Comparison of ENCODE assay signal across 17 cellular contexts in the genomic region with DNA sequence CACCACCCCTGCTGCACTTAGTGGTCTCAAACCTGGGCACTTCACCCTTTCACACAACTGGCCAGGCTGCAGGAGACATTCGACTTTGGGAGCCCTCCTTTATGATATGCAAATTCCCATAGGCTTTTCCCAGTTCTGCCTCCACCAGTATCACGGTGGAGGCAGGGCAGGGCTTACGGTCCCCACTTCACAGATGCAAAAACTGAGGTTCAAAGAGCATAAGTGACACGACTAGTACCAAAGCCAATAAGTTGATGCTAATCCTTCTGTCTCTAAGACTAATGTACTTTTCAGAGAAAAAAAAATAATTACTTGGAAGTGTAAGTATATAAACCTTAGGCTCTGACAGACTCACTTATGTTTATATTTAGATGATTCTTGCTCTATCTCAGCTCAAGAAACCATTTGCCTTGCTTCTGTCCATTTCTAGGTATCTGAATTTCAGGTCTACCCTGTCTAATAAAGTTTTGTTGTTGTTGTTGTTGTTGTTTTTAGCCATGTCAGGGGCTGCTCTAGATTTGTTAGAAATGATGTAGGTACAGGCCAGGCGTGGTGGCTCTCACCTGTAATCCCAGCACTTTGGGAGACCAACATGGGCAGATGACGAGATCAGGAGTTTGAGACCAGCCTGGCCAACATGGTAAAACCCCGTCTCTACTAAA. TPM values are rescaled to one million over a fixed set of nuclear protein-coding genes. Genes with fewer than 3 reads are reported as not detected.
DNase-seq lines count a peak whose midpoint lies in the region; ATAC-seq, FAIRE-seq and TF ChIP-seq lines count a peak whose summit lies in the region.
"Had no signal": no experiment of that assay in that cellular context is flagged by ENCODE, and none has a peak within 500 bp of the region (broad histone marks: within the 10 kb centered on the region; RNA-seq: fewer than 3 reads in every experiment).

No MANE protein-coding gene starts in this region.

- H3K27ac ChIP-seq in GM12878 (ENCODE audit: control insufficient read depth, insufficient read depth): peak overlapping the region; percentile 18; the same call in 1 of the 2 replicates

- TF ChIP-seq POLR2A in GM12878 (IDR thresholded peaks at IDR 0.05; ENCODE audit: low read depth, low read length): no peak

- WGBS in GM12878 (ENCODE audit: insufficient coverage, insufficient replicate concordance, low lambda C conversion rate, missing lambda C conversion rate): 76% methylated on average over 7 of the region's 7 CpGs

- peaks cover 46% of the 10 kb centered on the region for H3K4me1 ChIP-seq in GM12878 (ENCODE audit: control insufficient read depth, insufficient read depth, low read length)

- no peaks in the 10 kb centered on the region for H3K27me3 ChIP-seq in GM12878 (replicated peaks in 1 of 2; ENCODE audit: control insufficient read depth in 2 of 2, insufficient read depth in 2 of 2, low read length in 1 of 2)
- H3K27me3 ChIP-seq: BLaER1 treated with 17β-estradiol and CSF1 and Interleukin-3, amounts not matched to agents 10 nM and 100 nM had no signal

- no peak for TF ChIP-seq RAD21 in GM12878 (IDR thresholded peaks at IDR 0.05; ENCODE audit: insufficient read depth, low read depth, low read length)

- peaks cover 82% of the 10 kb centered on the region for H3K4me1 Mint-ChIP-seq in activated CD4-positive, alpha-beta T cell treated with anti-CD3 and anti-CD28 coated beads, Interleukin-2, amount 10 ng/mL, durations not matched to agents 24 days and 14 days
- peaks cover 80 to 90% of the 10 kb centered on the region in 2 donors for H3K4me1 Mint-ChIP-seq in natural killer cell
- H3K4me1 Mint-ChIP-seq in natural killer cell treated with Interleukin-12 subunit alpha and Interleukin-12 subunit beta and Interleukin-15 and Interleukin-18, amount 100 ng/mL, for 72 hours (ENCODE audit: low read depth in 2 of 2): peaks cover 62 to 65% of the 10 kb centered on the region in 2 donors
- peaks cover 87% of the 10 kb centered on the region for H3K4me1 Mint-ChIP-seq in stimulated activated effector memory CD8-positive, alpha-beta T cell treated with anti-CD3 and anti-CD28 coated beads, Interleukin-12 subunit alpha, Interleukin-12 subunit beta, amount 100 ng/mL, for 72 hours

- H3K4me3 ChIP-seq in GM12878: no peak overlapping the region
- H3K4me3 ChIP-seq: BLaER1 treated with 17β-estradiol and CSF1 and Interleukin-3, amounts not matched to agents 10 nM and 100 nM had no signal

- H3K9me3 ChIP-seq in GM12878 (replicated peaks; ENCODE audit: control insufficient read depth, insufficient read depth, low read length): no peaks in the 10 kb centered on the region
- H3K9me3 ChIP-seq: BLaER1 treated with 17β-estradiol and CSF1 and Interleukin-3, amounts not matched to agents 10 nM and 100 nM; Caco-2 had no signal

- H3K4me3 Mint-ChIP-seq in activated CD4-positive, alpha-beta T cell treated with anti-CD3 and anti-CD28 coated beads, Interleukin-2, amount 10 ng/mL, durations not matched to agents 24 days and 14 days: peak overlapping the region; percentile 41
- H3K4me3 Mint-ChIP-seq in natural killer cell: peak overlapping the region; percentile 47
- no peak overlapping the region for H3K4me3 Mint-ChIP-seq in natural killer cell treated with Interleukin-12 subunit alpha and Interleukin-12 subunit beta and Interleukin-15 and Interleukin-18, amount 100 ng/mL, for 72 hours
- H3K4me3 Mint-ChIP-seq in stimulated activated effector memory CD8-positive, alpha-beta T cell treated with anti-CD3 and anti-CD28 coated beads, Interleukin-12 subunit alpha, Interleukin-12 subunit beta, amount 100 ng/mL, for 72 hours: peak overlapping the region; percentile 71

- peak overlapping the region; percentile 92 for H3K27ac Mint-ChIP-seq in activated CD4-positive, alpha-beta T cell treated with anti-CD3 and anti-CD28 coated beads, Interleukin-2, amount 10 ng/mL, durations not matched to agents 24 days and 14 days
- peak overlapping the region; percentile 86 to 94 for H3K27ac Mint-ChIP-seq in natural killer cell
- peak overlapping the region in 1 of 2 donors; percentile 67 for H3K27ac Mint-ChIP-seq in natural killer cell treated with Interleukin-12 subunit alpha and Interleukin-12 subunit beta and Interleukin-15 and Interleukin-18, amount 100 ng/mL, for 72 hours
- peak overlapping the region; percentile 78 for H3K27ac Mint-ChIP-seq in stimulated activated effector memory CD8-positive, alpha-beta T cell treated with anti-CD3 and anti-CD28 coated beads, Interleukin-12 subunit alpha, Interleukin-12 subunit beta, amount 100 ng/mL, for 72 hours

- ATAC-seq in natural killer cell (no peak), GM12878 (no peak)
- no peak for ATAC-seq in natural killer cell treated with Interleukin-12 subunit alpha and Interleukin-12 subunit beta and Interleukin-15 and Interleukin-18, amount 100 ng/mL, for 72 hours
- ATAC-seq in stimulated activated effector memory CD8-positive, alpha-beta T cell treated with anti-CD3 and anti-CD28 coated beads, Interleukin-12 subunit alpha, Interleukin-12 subunit beta, amount 100 ng/mL, for 72 hours: no peak
- ATAC-seq: Panc1 had no signal

- in situ Hi-C loops in GM12878 (cut with MboI): no loop called here

- CTCF ChIA-PET in GM12878 (lab: Yijun Ruan, JAX): interaction anchor here (1.1 to 3.4 kb wide), 7 partner anchors 9 to 203 kb away, joined by 3 to 23 read pairs (median 4); a partner anchor contains a TSS

- TF ChIP-seq CTCF in natural killer cell (IDR thresholded peaks at IDR 0.05) (no peak), GM12878 (IDR thresholded peaks at IDR 0.05 in 2 of 3, conservative IDR thresholded peaks at IDR 0.05 in 1 of 3; ENCODE audit: control insufficient read depth in 2 of 3, extremely low read depth in 1 of 3, insufficient read depth in 1 of 3, low read depth in 3 of 3, low read length in 3 of 3) (no peak), GM10266 (IDR thresholded peaks at IDR 0.05; ENCODE audit: control insufficient read depth, insufficient read depth, low read depth, missing control alignments) (no peak)

- no peak for FAIRE-seq in GM12878 (lab: Jason Lieb, UNC)

- H3K79me2 ChIP-seq in GM12878 (ENCODE audit: control insufficient read depth, insufficient read depth, low read length): peaks cover 57% of the 10 kb centered on the region

- H2AFZ ChIP-seq in GM12878 (ENCODE audit: control insufficient read depth, low read depth, low read length): no peak overlapping the region

- no peaks in the 10 kb centered on the region for H3K9me3 Mint-ChIP-seq in activated CD4-positive, alpha-beta T cell treated with anti-CD3 and anti-CD28 coated beads, Interleukin-2, amount 10 ng/mL, durations not matched to agents 24 days and 14 days
- no peaks in the 10 kb centered on the region for H3K9me3 Mint-ChIP-seq in natural killer cell
- no peaks in the 10 kb centered on the region for H3K9me3 Mint-ChIP-seq in natural killer cell treated with Interleukin-12 subunit alpha and Interleukin-12 subunit beta and Interleukin-15 and Interleukin-18, amount 100 ng/mL, for 72 hours
- no peaks in the 10 kb centered on the region for H3K9me3 Mint-ChIP-seq in stimulated activated effector memory CD8-positive, alpha-beta T cell treated with anti-CD3 and anti-CD28 coated beads, Interleukin-12 subunit alpha, Interleukin-12 subunit beta, amount 100 ng/mL, for 72 hours

- peaks cover 0 to 10% of the 10 kb centered on the region in 2 experiments; a peak in 1 of 4 replicates for H3K36me3 ChIP-seq in GM12878 (ENCODE audit: control insufficient read depth in 2 of 2, insufficient read depth in 2 of 2, low read length in 1 of 2)

- RAD21 ChIA-PET in GM12878 (lab: Charles Lee; ENCODE audit: unreplicated experiment): interaction anchor here (0.9 to 3.4 kb wide), 8 partner anchors 10 to 203 kb away, joined by 3 to 24 read pairs (median 4); a partner anchor contains a TSS

- no peak for TF ChIP-seq EP300 in GM12878 (IDR thresholded peaks at IDR 0.05; ENCODE audit: borderline replicate concordance in 1 of 2, control insufficient read depth in 1 of 2, low read depth in 2 of 2, low read length in 2 of 2)

- peaks cover 39% of the 10 kb centered on the region for H3K36me3 Mint-ChIP-seq in activated CD4-positive, alpha-beta T cell treated with anti-CD3 and anti-CD28 coated beads, Interleukin-2, amount 10 ng/mL, durations not matched to agents 24 days and 14 days (ENCODE audit: low read depth)
- no peaks in the 10 kb centered on the region for H3K36me3 Mint-ChIP-seq in natural killer cell
- peaks cover 4% of the 10 kb centered on the region for H3K36me3 Mint-ChIP-seq in natural killer cell treated with Interleukin-12 subunit alpha and Interleukin-12 subunit beta and Interleukin-15 and Interleukin-18, amount 100 ng/mL, for 72 hours
- H3K36me3 Mint-ChIP-seq in stimulated activated effector memory CD8-positive, alpha-beta T cell treated with anti-CD3 and anti-CD28 coated beads, Interleukin-12 subunit alpha, Interleukin-12 subunit beta, amount 100 ng/mL, for 72 hours: peaks cover 49% of the 10 kb centered on the region

- no peaks in the 10 kb centered on the region for H4K20me1 ChIP-seq in GM12878 (ENCODE audit: control insufficient read depth, insufficient read depth)

- peak overlapping the region; percentile 18; the same call in 1 of the 2 replicates for H3K4me2 ChIP-seq in GM12878 (ENCODE audit: control insufficient read depth, insufficient read depth)

- intact Hi-C loops in activated CD4-positive, alpha-beta T cell treated with anti-CD3 and anti-CD28 coated beads, Interleukin-2, amount 10 ng/mL, durations not matched to agents 24 days and 14 days (cut with micrococcal nuclease): no loop called here
- intact Hi-C loops in natural killer cell (cut with micrococcal nuclease): no loop called here
- intact Hi-C loops in GM12878 (cut with micrococcal nuclease; ENCODE audit: unreplicated experiment): no loop called here

- DNase-seq in activated CD4-positive, alpha-beta T cell treated with anti-CD3 and anti-CD28 coated beads, Interleukin-2, amount 10 ng/mL, durations not matched to agents 24 days and 14 days: no peak
- no peak for DNase-seq in activated CD4-positive, alpha-beta T cell treated with anti-CD3 and anti-CD28 coated beads, Interleukin-2, amount 50 U/mL, for 1 hour
- DNase-seq in natural killer cell: no peak
- DNase-seq in natural killer cell treated with Interleukin-12 subunit alpha and Interleukin-12 subunit beta and Interleukin-15 and Interleukin-18, amount 100 ng/mL, for 72 hours (ENCODE audit: low spot score): no peak
- no peak for DNase-seq in GM12878 (ENCODE audit: low read depth, low spot score)
- no peak for DNase-seq in stimulated activated effector memory CD8-positive, alpha-beta T cell treated with anti-CD3 and anti-CD28 coated beads, Interleukin-12 subunit alpha, Interleukin-12 subunit beta, amount 100 ng/mL, for 72 hours (ENCODE audit: low spot score in 2 of 2)
- DNase-seq in GM10266 (ENCODE audit: extremely low spot score): no peak
- DNase-seq in stimulated activated naive CD4-positive, alpha-beta T cell treated with Interleukin-2 at 50 U/mL for 16 hours (lab: John Stamatoyannopoulos, UW): no peak
- DNase-seq: Caco-2, EL, HCEC 1CT, Kasumi-1, MM.1S, NCI-H1092 treated with DMSO at 0.1 percent for 48 hours, NCI-H524 had no signal

- POLR2A ChIA-PET in GM12878 (lab: Charles Lee): interaction anchor here (0.7 to 5.6 kb wide), 4 partner anchors 10 to 89 kb away, joined by 3 to 51 read pairs (median 4); a partner anchor contains a TSS

- BruUV-seq in GM12878 (replicated peaks; lab: Mats Ljungman, UMichigan): no TSS peak

- SMC1A ChIA-PET in GM12878 (lab: Charles Lee; ENCODE audit: uncharacterized antibody, unreplicated experiment): interaction anchor here (1.0 to 4.5 kb wide), 9 partner anchors 9 to 204 kb away, joined by 3 to 28 read pairs (median 7); a partner anchor contains a TSS

- no peak overlapping the region for H3K9ac ChIP-seq in GM12878 (ENCODE audit: control insufficient read depth, insufficient read depth, low read length)
- H3K9ac ChIP-seq: BLaER1 treated with 17β-estradiol and CSF1 and Interleukin-3, amounts not matched to agents 10 nM and 100 nM had no signal

- H3K27me3 Mint-ChIP-seq in activated CD4-positive, alpha-beta T cell treated with anti-CD3 and anti-CD28 coated beads, Interleukin-2, amount 10 ng/mL, durations not matched to agents 24 days and 14 days: no peaks in the 10 kb centered on the region
- H3K27me3 Mint-ChIP-seq in natural killer cell (ENCODE audit: low read depth in 2 of 2): no peaks in the 10 kb centered on the region
- no peaks in the 10 kb centered on the region for H3K27me3 Mint-ChIP-seq in natural killer cell treated with Interleukin-12 subunit alpha and Interleukin-12 subunit beta and Interleukin-15 and Interleukin-18, amount 100 ng/mL, for 72 hours

RNA-seq across cellular contexts. Expression of a gene that starts 10.7 kb away (rescaled TPM):
- total RNA-seq in activated CD4-positive, alpha-beta T cell treated with anti-CD3 and anti-CD28 coated beads, Interleukin-2, amount 10 ng/mL, durations not matched to agents 24 days and 14 days: 42.7 and 50.7 TPM in 2 replicates
- total RNA-seq in natural killer cell: 10 to 100 TPM; 77.0 to 92.6 (median 77.6) TPM
- total RNA-seq in natural killer cell treated with Interleukin-12 subunit alpha and Interleukin-12 subunit beta and Interleukin-15 and Interleukin-18, amount 100 ng/mL, for 72 hours: 10 to 100 TPM; 32.2 to 44.1 TPM
- 33.0 and 34.5 TPM in 2 replicates for total RNA-seq in GM12878 (2013; cell fraction: nucleolus; rRNA removed)
- 18.1 and 18.6 TPM in 2 replicates for total RNA-seq in GM12878 (2014; rRNA removed)
- total RNA-seq in GM12878 (2014; rRNA removed; fragmentation: Illumina TruSeq; extraction: Trizol): 15.3 and 15.5 TPM in 2 replicates
- 26.0 and 27.9 TPM in 2 replicates for total RNA-seq in GM12878 (2021)
- polyA plus RNA-seq in GM12878 (2011; ENCODE audit: low read depth): 14.5 TPM
- 21.2 and 27.6 TPM in 2 replicates for polyA plus RNA-seq in GM12878 (2011; rRNA removed)
- 13.9 and 16.9 TPM in 2 replicates for polyA plus RNA-seq in GM12878 (2011; cell fraction: cytosol; rRNA removed)
- polyA plus RNA-seq in GM12878 (2011; cell fraction: nucleus; rRNA removed): 19.5 and 23.5 TPM in 2 replicates
- 18.7 and 18.9 TPM in 2 replicates for polyA plus RNA-seq in GM12878 (2012)
- polyA plus RNA-seq in GM12878 (2014; fragmentation: Illumina TruSeq; extraction: Trizol): 24.9 and 35.4 TPM in 2 replicates
- 1 to 10 TPM; 4.5 to 4.8 TPM for polyA plus RNA-seq in GM12878 (2014; fragmentation: Nextera tagmentation; extraction: Ambion mirVana)
- polyA plus RNA-seq in GM12878 (2014; rRNA removed): 14.9 and 15.7 TPM in 2 replicates
- polyA plus RNA-seq in GM12878 (2016; fragmentation: Nextera tagmentation; extraction: Ambion mirVana): 10 to 100 TPM in 1 of 2 experiments, 1 to 10 TPM in 1; 3.9 to 11.5 TPM
- polyA minus RNA-seq in GM12878 (2011; rRNA and poly(A)+ RNA removed): 41.3 and 55.4 TPM in 2 replicates
- polyA minus RNA-seq in GM12878 (2011; cell fraction: cytosol; rRNA and poly(A)+ RNA removed): 6.8 and 8.8 TPM in 2 replicates
- polyA minus RNA-seq in GM12878 (2011; cell fraction: nucleus; rRNA and poly(A)+ RNA removed): 10.9 and 19.5 TPM in 2 replicates
